In the genomic region with DNA sequence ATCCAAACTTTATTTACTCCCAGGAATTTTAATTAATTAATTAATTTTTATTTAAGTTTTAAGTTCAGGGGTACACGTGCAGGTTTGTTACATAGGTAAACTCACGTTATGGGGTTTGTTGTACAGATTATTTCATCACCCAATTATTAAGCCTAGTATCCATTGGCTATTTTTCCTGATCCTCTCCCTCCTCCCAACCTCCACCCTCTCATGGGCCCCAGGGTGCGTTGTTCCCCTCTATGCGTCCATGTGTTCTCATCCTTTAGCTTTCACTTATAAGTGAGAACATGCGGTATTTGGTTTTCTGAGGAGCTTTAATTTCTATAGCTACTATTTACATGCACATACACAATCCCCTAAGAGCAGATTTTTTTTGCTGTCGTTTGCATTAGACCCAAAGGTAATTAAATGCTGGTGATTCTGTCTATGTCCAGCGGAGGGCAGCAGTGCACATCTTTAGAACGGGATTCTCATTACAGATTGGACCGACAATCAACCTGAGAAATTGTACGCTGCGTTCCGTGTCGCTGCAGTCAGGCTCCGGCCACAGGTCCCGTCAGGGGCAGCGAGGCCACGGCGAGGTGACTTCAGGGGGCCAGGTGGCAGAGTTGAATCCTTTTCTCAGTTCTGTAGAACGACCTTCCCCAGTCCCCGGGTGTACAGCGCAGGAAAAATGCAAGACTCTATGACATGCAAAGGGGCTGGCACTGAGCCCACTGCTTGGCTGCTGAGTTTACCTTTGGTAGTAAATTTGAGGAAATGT, we compare ENCODE assay signal across 8 cellular contexts. TPM values are rescaled to one million over a fixed set of nuclear protein-coding genes. Genes with fewer than 3 reads are reported as not detected.
DNase-seq lines count a peak whose midpoint lies in the region; TF ChIP-seq lines count a peak whose summit lies in the region.

No MANE protein-coding gene starts in this region.

- no peaks in the 10 kb centered on the region for H3K9me3 Mint-ChIP-seq in activated naive CD4-positive, alpha-beta T cell treated with anti-CD3 and anti-CD28 coated beads, Interleukin-2, amount 10 ng/mL, durations not matched to agents 7 days and 5 days

- WGBS in trophoblast cell (ENCODE audit: extremely low coverage, insufficient coverage, insufficient read length), result no CpG with 5 or more reads among the region's 21 CpGs
- 7 to 8% methylated on average over 21 of the region's 21 CpGs for WGBS in tibial nerve, 2 donors

- TF ChIP-seq EP300 in tibial nerve (IDR thresholded peaks at IDR 0.05), result peak in 1 of 2 donors; percentile 39

- no peak overlapping the region for H2BK120ac ChIP-seq in trophoblast cell (ENCODE audit: insufficient read depth, low read length, poor library complexity)

- no peaks in the 10 kb centered on the region for H3K79me2 ChIP-seq in trophoblast cell (ENCODE audit: control insufficient read depth, insufficient read depth, low read length, poor library complexity)

- H4K12ac ChIP-seq in trophoblast cell (ENCODE audit: low read depth, low read length), result no peak overlapping the region

- peak overlapping the region; percentile 48 for H4K8ac ChIP-seq in trophoblast cell (ENCODE audit: low read depth, low read length)

- H3K36me3 ChIP-seq in GM06990 (ENCODE audit: control insufficient read depth, insufficient read depth, low read length) (no peaks in the 10 kb centered on the region), SK-N-MC (ENCODE audit: insufficient read depth, low read length) (no peaks in the 10 kb centered on the region), trophoblast cell (ENCODE audit: control insufficient read depth in 1 of 2, insufficient read depth in 2 of 2, low read length in 2 of 2) (no peaks in the 10 kb centered on the region), tibial nerve (no peaks in the 10 kb centered on the region)

- CTCF ChIA-PET in activated naive CD4-positive, alpha-beta T cell treated with anti-CD3 and anti-CD28 coated beads, Interleukin-2, amount 10 ng/mL, durations not matched to agents 7 days and 5 days (lab: Charles Lee), result interaction anchor here (1.1 to 5.6 kb wide), 5 partner anchors 9 to 646 kb away, joined by 3 to 38 read pairs (median 8); a partner anchor contains a TSS

- no peak overlapping the region for H3K27ac Mint-ChIP-seq in activated naive CD4-positive, alpha-beta T cell treated with anti-CD3 and anti-CD28 coated beads, Interleukin-2, amount 10 ng/mL, durations not matched to agents 7 days and 5 days

- peaks cover 2% of the 10 kb centered on the region for H3K79me1 ChIP-seq in trophoblast cell (ENCODE audit: low read length)

- H3K27me3 ChIP-seq in GM06990 (replicated peaks; ENCODE audit: control insufficient read depth, insufficient read depth, low read length) (no peaks in the 10 kb centered on the region; the same call in 1 of the 2 replicates), trophoblast cell (ENCODE audit: insufficient read depth, low read length) (no peaks in the 10 kb centered on the region), tibial nerve (peaks cover 0 to 27% of the 10 kb centered on the region in 2 donors)

- H3K14ac ChIP-seq in trophoblast cell (ENCODE audit: low read length), result no peak overlapping the region

- no peak overlapping the region for H3K4ac ChIP-seq in trophoblast cell (ENCODE audit: low read depth, low read length)

- peaks cover 8% of the 10 kb centered on the region for H3K4me1 Mint-ChIP-seq in activated naive CD4-positive, alpha-beta T cell treated with anti-CD3 and anti-CD28 coated beads, Interleukin-2, amount 10 ng/mL, durations not matched to agents 7 days and 5 days

- no peak for TF ChIP-seq POLR2A in tibial nerve (IDR thresholded peaks at IDR 0.05)

- TF ChIP-seq CTCF in GM06990 (IDR thresholded peaks at IDR 0.05; ENCODE audit: insufficient read depth, low read length, poor library complexity, severe bottlenecking), result peak; percentile 75
- peak; percentile 67 for TF ChIP-seq CTCF in HFF-Myc (IDR thresholded peaks at IDR 0.05; ENCODE audit: low read depth, low read length, missing control alignments)
- TF ChIP-seq CTCF in tibial nerve (IDR thresholded peaks at IDR 0.05), result peak; percentile 63 to 81 (median 74)

- H2BK5ac ChIP-seq in trophoblast cell (ENCODE audit: low read depth, low read length, poor library complexity), result no peak overlapping the region

- H3K18ac ChIP-seq in trophoblast cell (ENCODE audit: low read length), result no peak overlapping the region

- H2BK12ac ChIP-seq in trophoblast cell (ENCODE audit: low read length), result no peak overlapping the region

- peak overlapping the region; percentile 61 for H2AFZ ChIP-seq in trophoblast cell (ENCODE audit: insufficient read depth, low read length, poor library complexity)

- H4K91ac ChIP-seq in trophoblast cell (ENCODE audit: low read depth, low read length), result no peak overlapping the region

- no peaks in the 10 kb centered on the region for H3K36me3 Mint-ChIP-seq in activated naive CD4-positive, alpha-beta T cell treated with anti-CD3 and anti-CD28 coated beads, Interleukin-2, amount 10 ng/mL, durations not matched to agents 7 days and 5 days

- peak overlapping the region; percentile 34 for H3K4me3 Mint-ChIP-seq in activated naive CD4-positive, alpha-beta T cell treated with anti-CD3 and anti-CD28 coated beads, Interleukin-2, amount 10 ng/mL, durations not matched to agents 7 days and 5 days

- no peak overlapping the region for H2AK5ac ChIP-seq in trophoblast cell (ENCODE audit: low read length)

- H3K4me1 ChIP-seq in trophoblast cell (ENCODE audit: control insufficient read depth in 1 of 2, insufficient read depth in 2 of 2, low read length in 2 of 2) (no peaks in the 10 kb centered on the region), tibial nerve (peaks cover 0 to 40% (median 5%) of the 10 kb centered on the region in 4 donors)

- H3K9ac ChIP-seq in SK-N-MC (ENCODE audit: insufficient read length), result peak overlapping the region; percentile 61
- H3K9ac ChIP-seq in trophoblast cell (ENCODE audit: low read length), result peak overlapping the region; percentile 6

- DNase-seq in GM06990 (ENCODE audit: extremely low read depth, insufficient read length), result peak; percentile 61
- peak; percentile 77 for DNase-seq in HFF-Myc (ENCODE audit: extremely low read depth, low read depth)
- DNase-seq in NAMALWA (ENCODE audit: low spot score), result peak; percentile 80
- peak; percentile 62 for DNase-seq in SK-N-MC (ENCODE audit: low read depth, low spot score)
- peak; percentile 86 for DNase-seq in activated naive CD4-positive, alpha-beta T cell treated with anti-CD3 and anti-CD28 coated beads, Interleukin-2, amount 10 ng/mL, durations not matched to agents 7 days and 5 days
- peak; percentile 74 for DNase-seq in glomerular visceral epithelial cell (ENCODE audit: extremely low spot score)
- peak; percentile 81 to 96 for DNase-seq in trophoblast cell
- DNase-seq in tibial nerve (ENCODE audit: low spot score in 2 of 2), result peak; percentile 71 to 91

- H3K27me3 Mint-ChIP-seq in activated naive CD4-positive, alpha-beta T cell treated with anti-CD3 and anti-CD28 coated beads, Interleukin-2, amount 10 ng/mL, durations not matched to agents 7 days and 5 days, result peaks cover 62% of the 10 kb centered on the region

- H3K9me3 ChIP-seq in SK-N-MC (ENCODE audit: low read depth, low read length) (no peaks in the 10 kb centered on the region), trophoblast cell (ENCODE audit: insufficient read depth, low read depth, low read length) (no peaks in the 10 kb centered on the region), tibial nerve (no peaks in the 10 kb centered on the region)

- H3K27ac ChIP-seq in SK-N-MC (no peak overlapping the region), trophoblast cell (ENCODE audit: low read depth, low read length) (no peak overlapping the region), tibial nerve (peak overlapping the region in 1 of 4 donors; percentile 31)

- H3K4me3 ChIP-seq in GM06990 (replicated peaks; ENCODE audit: low read depth, low read length), result peak overlapping the region; percentile 34
- peak overlapping the region; percentile 28 for H3K4me3 ChIP-seq in HFF-Myc (replicated peaks; ENCODE audit: low read depth, low read length)
- H3K4me3 ChIP-seq in SK-N-MC, result peak overlapping the region; percentile 82
- no peak overlapping the region for H3K4me3 ChIP-seq in trophoblast cell (ENCODE audit: low read depth, low read length)
- peak overlapping the region in 3 of 4 donors; percentile 27 to 46 (median 31) for H3K4me3 ChIP-seq in tibial nerve

- H3K4me2 ChIP-seq in trophoblast cell (ENCODE audit: low read length), result peak overlapping the region; percentile 70

- no peak overlapping the region for H3K23ac ChIP-seq in trophoblast cell (ENCODE audit: low read length)

RNA-seq across cellular contexts. Expression of a gene that starts 11.6 kb away (rescaled TPM):
- polyA plus RNA-seq in trophoblast cell (2013), result 13.0 and 14.0 TPM in 2 replicates
- total RNA-seq in tibial nerve, result 10 to 100 TPM; 15.6 to 47.6 (median 39.9) TPM

RNA-seq across cellular contexts. Expression of a gene that starts 51.9 kb away (rescaled TPM):
- 145 and 158 TPM in 2 replicates for polyA plus RNA-seq in trophoblast cell (2013)
- 10 to 100 TPM; 26.4 to 33.9 (median 29.2) TPM for total RNA-seq in tibial nerve
